ENCODE assay signal across 9 cellular contexts in genomic region chr3:9770276-9770812, GRCh38. TPM values are rescaled to one million over a fixed set of nuclear protein-coding genes. Genes with fewer than 3 reads are reported as not detected.
DNase-seq lines count a peak whose midpoint lies in the region; FAIRE-seq and TF ChIP-seq lines count a peak whose summit lies in the region.
"Had no signal": no experiment of that assay in that cellular context is flagged by ENCODE, and none has a peak within 500 bp of the region (broad histone marks: within the 10 kb centered on the region; RNA-seq: fewer than 3 reads in every experiment).

No MANE protein-coding gene starts in this region.

- peaks cover 0 to 12% (median 4%) of the 10 kb centered on the region in 3 donors for H3K27me3 ChIP-seq in skeletal muscle tissue (ENCODE audit: control insufficient read depth in 3 of 3, insufficient read depth in 3 of 3, low read length in 3 of 3)

- peak overlapping the region; percentile 79 for H3K27ac ChIP-seq in skeletal muscle tissue (ENCODE audit: low read depth, low read length)

- peak overlapping the region; percentile 35 to 78 (median 76) for H3K9ac ChIP-seq in skeletal muscle tissue (ENCODE audit: low read depth in 1 of 3, low read length in 3 of 3)

- in situ Hi-C loops in astrocyte of the spinal cord (cut with HindIII; ENCODE audit: low sequenced_read_pairs), result no loop called here

- TF ChIP-seq CTCF in astrocyte of the spinal cord (IDR thresholded peaks at IDR 0.05; ENCODE audit: low read depth, low read length) (no peak), GM10248 (IDR thresholded peaks at IDR 0.05; ENCODE audit: control extremely low read depth, extremely low read depth, low read depth, missing control alignments) (no peak)

- no peak for FAIRE-seq in H54 (lab: Jason Lieb, UNC)
- FAIRE-seq: A204.1 had no signal

- DNase-seq in DMS 273 (lab: John Stamatoyannopoulos, UW; ENCODE audit: unreplicated experiment) (peak; percentile 49), DMS 273 treated with DMSO at 0.1 percent for 48 hours (lab: John Stamatoyannopoulos, UW) (no peak), astrocyte of the spinal cord (ENCODE audit: low read depth, low spot score) (no peak), GM10248 (ENCODE audit: extremely low spot score) (no peak), H54 (ENCODE audit: insufficient read length, low spot score) (no peak), SW480 (ENCODE audit: low spot score) (no peak)

- TF ChIP-seq POLR2A in H54 (IDR thresholded peaks at IDR 0.05; ENCODE audit: low read depth, low read length), result no peak

- H3K4me1 ChIP-seq in skeletal muscle tissue (ENCODE audit: control insufficient read depth in 3 of 3, insufficient read depth in 3 of 3, low read length in 3 of 3), result peaks cover 20 to 34% (median 30%) of the 10 kb centered on the region in 3 donors

- POLR2A ChIA-PET in GM10248 (lab: Yijun Ruan, JAX), result no interaction called here

- H3K4me3 ChIP-seq in astrocyte of the spinal cord (ENCODE audit: low read depth, low read length) (peak overlapping the region; percentile 62), iPS-18c (ENCODE audit: insufficient read depth, low read depth, low read length) (peak overlapping the region; percentile 63), skeletal muscle tissue (ENCODE audit: low read length in 3 of 3) (peak overlapping the region; percentile 67 to 77 (median 72))

- CTCF ChIA-PET in GM10248 (lab: Yijun Ruan, JAX), result no interaction called here

- H3K9me3 ChIP-seq in iPS-18c (ENCODE audit: control insufficient read depth, insufficient read depth, low read length) (no peaks in the 10 kb centered on the region), skeletal muscle tissue (ENCODE audit: control insufficient read depth in 3 of 3, low read length in 3 of 3) (no peaks in the 10 kb centered on the region)

- peaks cover 0 to 5% (median 2%) of the 10 kb centered on the region in 3 donors for H3K36me3 ChIP-seq in skeletal muscle tissue (ENCODE audit: control insufficient read depth in 3 of 3, insufficient read depth in 3 of 3, low read length in 3 of 3)

RNA-seq across cellular contexts. Expression of gene CAMK1, which starts 0.6 kb away (rescaled TPM):
- total RNA-seq in skeletal muscle tissue, result 23.0 TPM

RNA-seq across cellular contexts. Expression of gene OGG1, which starts 20.6 kb away (rescaled TPM):
- 29.2 TPM for total RNA-seq in skeletal muscle tissue

RNA-seq across cellular contexts. Expression of gene TADA3, which starts 21.9 kb away (rescaled TPM):
- total RNA-seq in skeletal muscle tissue, result 27.1 TPM

RNA-seq across cellular contexts. Expression of gene ARPC4, which starts 22.5 kb away (rescaled TPM):
- 65.2 TPM for total RNA-seq in skeletal muscle tissue

RNA-seq across cellular contexts. Expression of gene BRPF1, which starts 38.8 kb away (rescaled TPM):
- 10.4 TPM for total RNA-seq in skeletal muscle tissue
